8 cellular contexts compared by ENCODE assay signal in the genomic region with DNA sequence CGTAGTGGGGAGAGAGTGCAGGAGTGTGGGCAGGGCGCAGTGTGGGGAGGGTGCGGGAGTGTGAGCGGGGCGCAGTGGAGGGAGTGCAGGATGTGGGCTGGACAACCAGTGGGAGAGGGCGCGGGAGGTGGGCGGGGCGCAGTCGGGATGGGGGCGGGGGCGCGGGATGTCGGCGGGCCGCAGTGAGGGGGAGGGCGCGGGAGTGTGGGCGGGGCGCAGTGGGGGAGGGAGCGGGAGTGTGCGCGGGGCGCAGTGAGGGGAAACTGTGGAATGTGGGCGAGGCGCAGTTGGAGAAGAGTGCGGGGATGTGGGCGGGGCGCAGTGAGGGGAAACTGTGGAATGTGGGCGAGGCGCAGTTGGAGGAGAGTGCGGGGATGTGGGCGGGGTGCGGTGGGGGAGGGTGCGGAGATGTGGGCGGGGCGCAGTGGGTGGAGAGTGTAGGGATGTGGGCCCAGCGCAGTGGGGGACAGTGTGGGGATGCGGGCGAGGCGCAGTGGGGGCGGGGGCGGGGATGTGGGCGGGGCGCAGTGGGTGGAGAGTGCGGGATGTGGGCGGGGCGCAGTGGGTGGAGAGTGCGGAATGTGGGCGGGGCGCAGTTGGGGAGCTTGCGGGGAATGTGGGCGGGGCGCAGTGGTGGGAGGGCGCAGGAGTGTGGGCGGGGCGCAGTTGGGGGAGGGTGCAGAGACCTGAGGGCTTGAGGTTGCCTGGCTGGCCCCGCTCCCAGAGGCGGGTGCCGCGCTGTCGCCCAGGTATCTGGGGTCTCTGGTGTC. TPM values are rescaled to one million over a fixed set of nuclear protein-coding genes. Genes with fewer than 3 reads are reported as not detected.
DNase-seq lines count a peak whose midpoint lies in the region; ATAC-seq and TF ChIP-seq lines count a peak whose summit lies in the region.

Gene NXNL2, plus strand, starts transcription at position 723 of the 770 bp plus-strand sequence. CDS start 257 bp downstream, outside the sequence.

- no peaks in the 10 kb centered on the region for H3K36me3 ChIP-seq in SK-N-MC (ENCODE audit: insufficient read depth, low read length)
- no peaks in the 10 kb centered on the region for H3K36me3 ChIP-seq in body of pancreas (replicated peaks in 1 of 2; ENCODE audit: insufficient read depth in 1 of 2, low read depth in 2 of 2)
- no peaks in the 10 kb centered on the region for H3K36me3 ChIP-seq in iPS-15b (ENCODE audit: control insufficient read depth, insufficient read depth, low read length)
- no peaks in the 10 kb centered on the region for H3K36me3 ChIP-seq in gastrocnemius medialis

- peak within 1 kb of the TSS; percentile 56 for H3K9ac ChIP-seq in SK-N-MC (ENCODE audit: insufficient read length)
- H3K9ac ChIP-seq in iPS-15b (ENCODE audit: low read depth, low read length): no peak within 1 kb of the TSS

- TF ChIP-seq POLR2A in body of pancreas (IDR thresholded peaks at IDR 0.05) (no peak), gastrocnemius medialis (IDR thresholded peaks at IDR 0.05) (no peak)

- TF ChIP-seq CTCF in GM13976 (IDR thresholded peaks at IDR 0.05; ENCODE audit: borderline replicate concordance, control extremely low read depth, extremely low read depth, insufficient read depth, missing control alignments) (no peak), body of pancreas (IDR thresholded peaks at IDR 0.05) (no peak), gastrocnemius medialis (IDR thresholded peaks at IDR 0.05 in 4 of 5, conservative IDR thresholded peaks at IDR 0.05 in 1 of 5) (no peak)

- H3K27me3 ChIP-seq in body of pancreas: no peaks in the 10 kb centered on the region
- H3K27me3 ChIP-seq in iPS-15b (ENCODE audit: control insufficient read depth, insufficient read depth, low read length): peaks cover 38% of the 10 kb centered on the region
- peaks cover 13 to 30% (median 29%) of the 10 kb centered on the region in 3 donors for H3K27me3 ChIP-seq in gastrocnemius medialis

- DNase-seq in GM13976 (ENCODE audit: low spot score) (peak; percentile 43), SK-N-MC (ENCODE audit: low read depth, low spot score) (no peak), body of pancreas (peak; percentile 76 to 81 (median 78)), gastrocnemius medialis (no peak), cortex of kidney (lab: John Stamatoyannopoulos, UW) (no peak), NCI-H1092 treated with DMSO at 0.1 percent for 48 hours (lab: John Stamatoyannopoulos, UW) (no peak)

- WGBS in body of pancreas, 2 donors: 1 to 3% methylated on average over 20 to 31 of the region's 62 CpGs

- in situ Hi-C loops in GM13976 (cut with MboI; ENCODE audit: low sequenced_read_pairs, unreplicated experiment): no loop called here
- in situ Hi-C loops in gastrocnemius medialis (cut with MboI; ENCODE audit: low sequenced_read_pairs in 4 of 4): no loop called here

- peak within 1 kb of the TSS; percentile 85 for H3K4me3 ChIP-seq in SK-N-MC
- H3K4me3 ChIP-seq in body of pancreas: peak within 1 kb of the TSS in 1 of 2 donors; percentile 25
- H3K4me3 ChIP-seq in iPS-15b (ENCODE audit: low read depth, low read length): peak within 1 kb of the TSS; percentile 72
- H3K4me3 ChIP-seq in gastrocnemius medialis: peak within 1 kb of the TSS; percentile 33 to 41 (median 36)

- peak within 1 kb of the TSS; percentile 83 for H3K27ac ChIP-seq in SK-N-MC
- H3K27ac ChIP-seq in body of pancreas: peak within 1 kb of the TSS; percentile 68 to 90 (median 88)
- H3K27ac ChIP-seq in gastrocnemius medialis: no peak within 1 kb of the TSS

- H3K9me3 ChIP-seq in SK-N-MC (ENCODE audit: low read depth, low read length): no peaks in the 10 kb centered on the region
- no peaks in the 10 kb centered on the region for H3K9me3 ChIP-seq in body of pancreas
- no peaks in the 10 kb centered on the region for H3K9me3 ChIP-seq in iPS-15b (ENCODE audit: control insufficient read depth, insufficient read depth, low read length)
- H3K9me3 ChIP-seq in gastrocnemius medialis: no peaks in the 10 kb centered on the region

- peak; percentile 69 for ATAC-seq in body of pancreas
- no peak for ATAC-seq in gastrocnemius medialis
- ATAC-seq in HG02885 (IDR thresholded peaks at IDR 0.05; ENCODE audit: poor library complexity, unreplicated experiment): no peak

- H3K4me1 ChIP-seq in body of pancreas: peaks cover 40% of the 10 kb centered on the region
- H3K4me1 ChIP-seq in iPS-15b (ENCODE audit: control insufficient read depth, insufficient read depth, low read length): peaks cover 8% of the 10 kb centered on the region
- H3K4me1 ChIP-seq in gastrocnemius medialis: peaks cover 0 to 7% of the 10 kb centered on the region in 2 donors

- intact Hi-C loops in body of pancreas (cut with DNase I) (no loop called here), gastrocnemius medialis (cut with DNase I; ENCODE audit: low total_unique reads) (no loop called here)

RNA-seq across cellular contexts. Expression of gene NXNL2, which starts in this region (rescaled TPM):
- 1 to 10 TPM in 1 of 2 donors, not detected in 1; 3.9 TPM for total RNA-seq in body of pancreas
- not detected for total RNA-seq in gastrocnemius medialis

Comparison
In these comparisons a context has a peak if more than half of its experiments do, and no peak if none do; other contexts are left out.
1. DNase-seq: peak in GM13976 (single experiment) and body of pancreas (4 of 4); none in SK-N-MC (single experiment), gastrocnemius medialis (0 of 2), cortex of kidney (single experiment) and NCI-H1092 treated with DMSO at 0.1 percent for 48 hours (single experiment).
2. H3K27ac ChIP-seq: peak in SK-N-MC (single experiment) and body of pancreas (4 of 4); none in gastrocnemius medialis (0 of 4).